14 cellular contexts compared by ENCODE assay signal in the genomic region with DNA sequence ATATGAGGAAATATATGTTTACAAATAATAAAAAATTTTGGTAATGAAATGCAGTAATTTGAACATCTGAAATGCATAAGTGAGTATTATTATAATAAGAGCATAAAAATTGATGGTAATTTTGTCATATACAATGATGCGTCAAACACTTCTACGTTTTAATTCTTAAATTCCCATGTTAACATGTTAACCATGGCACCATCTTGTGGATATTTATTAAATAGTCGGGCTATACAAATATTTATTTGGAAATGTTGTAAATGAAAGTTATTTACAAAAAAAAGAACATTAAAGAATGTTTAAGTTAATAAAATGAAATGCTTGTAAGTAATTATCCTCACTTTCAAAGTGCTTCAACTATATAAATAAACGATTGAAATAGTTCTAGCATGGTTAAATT. TPM values are rescaled to one million over a fixed set of nuclear protein-coding genes. Genes with fewer than 3 reads are reported as not detected.
A peak's percentile ranks its signal among the peaks of the same experiment; 100 is the strongest.
DNase-seq lines count a peak whose midpoint lies in the region; ATAC-seq, FAIRE-seq and TF ChIP-seq lines count a peak whose summit lies in the region.
"Had no signal": no experiment of that assay in that cellular context is flagged by ENCODE, and none has a peak within 500 bp of the region (broad histone marks: within the 10 kb centered on the region; RNA-seq: fewer than 3 reads in every experiment).

No MANE protein-coding gene starts in this region.

- H3K4me3 ChIP-seq in A549 (no peak overlapping the region), Panc1 (ENCODE audit: low read depth in 2 of 2, low read length in 2 of 2) (no peak overlapping the region)

- no peak overlapping the region for H3K27ac ChIP-seq in A549
- no peak overlapping the region for H3K27ac ChIP-seq in Panc1 (ENCODE audit: low read length)
- H3K27ac ChIP-seq: HL-60 had no signal

- intact Hi-C loops in Panc1 (cut with micrococcal nuclease; ENCODE audit: unreplicated experiment) = loop anchor here (2.0 to 10.0 kb wide), 3 partner anchors 66 to 270 kb away; no protein-coding TSS in a partner anchor

- H3K4me1 ChIP-seq in A549 = no peaks in the 10 kb centered on the region
- H3K4me1 ChIP-seq in Panc1 (ENCODE audit: control insufficient read depth, insufficient read depth, low read length) = 0 out of 2 replicates have a peak, but pooled peaks cover 3% of the 10 kb centered on the region

- peak; percentile 37 to 52 for TF ChIP-seq RAD21 in A549 (conservative IDR thresholded peaks at IDR 0.05 in 1 of 2, IDR thresholded peaks at IDR 0.05 in 1 of 2)

- H3K27ac Mint-ChIP-seq in activated T-cell treated with anti-CD3 and anti-CD28 coated beads, Interleukin-2, amount 50 U/mL, for 24 hours = no peak overlapping the region
- H3K27ac Mint-ChIP-seq: activated CD8-positive, alpha-beta memory T cell treated with anti-CD3 and anti-CD28 coated beads, Interleukin-2, amount 10 ng/mL, durations not matched to agents 7 days and 5 days; effector memory CD8-positive, alpha-beta T cell; memory B cell had no signal

- no peaks in the 10 kb centered on the region for H3K27me3 ChIP-seq in Panc1 (ENCODE audit: control insufficient read depth, insufficient read depth, low read length)

- WGBS in A549 (ENCODE audit: missing lambda C conversion rate) = 27% methylated on average over 4 of the region's 4 CpGs

- peaks cover 3% of the 10 kb centered on the region for H3K9me3 Mint-ChIP-seq in activated T-cell treated with anti-CD3 and anti-CD28 coated beads, Interleukin-2, amount 50 U/mL, for 24 hours
- H3K9me3 Mint-ChIP-seq: effector memory CD8-positive, alpha-beta T cell had no signal

- FAIRE-seq in A549 (lab: Jason Lieb, UNC) (no peak), HTR-8/SVneo (lab: Jason Lieb, UNC) (no peak)

- in situ Hi-C loops in Panc1 (cut with HindIII; ENCODE audit: low pct_unique_long_range_greater_than_20kb, low sequenced_read_pairs) = no loop called here

- H3K4me1 Mint-ChIP-seq in activated T-cell treated with anti-CD3 and anti-CD28 coated beads, Interleukin-2, amount 50 U/mL, for 24 hours (ENCODE audit: low read depth) = no peaks in the 10 kb centered on the region
- H3K4me1 Mint-ChIP-seq: activated CD8-positive, alpha-beta memory T cell treated with anti-CD3 and anti-CD28 coated beads, Interleukin-2, amount 10 ng/mL, durations not matched to agents 7 days and 5 days; memory B cell had no signal

- H3K27me3 Mint-ChIP-seq in activated T-cell treated with anti-CD3 and anti-CD28 coated beads, Interleukin-2, amount 50 U/mL, for 24 hours = peaks cover 7% of the 10 kb centered on the region

- ATAC-seq in A549 = no peak
- no peak for ATAC-seq in Panc1
- ATAC-seq in GM18511 (IDR thresholded peaks at IDR 0.05; ENCODE audit: unreplicated experiment) = no peak
- ATAC-seq: activated CD8-positive, alpha-beta memory T cell treated with anti-CD3 and anti-CD28 coated beads, Interleukin-2, amount 10 ng/mL, durations not matched to agents 7 days and 5 days; effector memory CD8-positive, alpha-beta T cell had no signal

- DNase-seq in A549 (ENCODE audit: low read depth in 1 of 2, low spot score in 1 of 2) (no peak), EL (peak; percentile 6), Panc1 (ENCODE audit: low read depth, low spot score) (no peak), fibroblast of peridontal ligament (ENCODE audit: extremely low read depth) (peak; percentile 48), nucleus accumbens (lab: John Stamatoyannopoulos, UW) (no peak), HTR-8/SVneo (ENCODE audit: insufficient read length, low spot score) (no peak)
- DNase-seq in activated T-cell treated with anti-CD3 and anti-CD28 coated beads, Interleukin-2, amount 50 U/mL, for 24 hours = no peak
- DNase-seq: activated CD8-positive, alpha-beta memory T cell treated with anti-CD3 and anti-CD28 coated beads, Interleukin-2, amount 10 ng/mL, durations not matched to agents 7 days and 5 days; effector memory CD8-positive, alpha-beta T cell; NCI-H526 treated with DMSO at 0.1 percent for 48 hours; substantia nigra had no signal

- no peaks in the 10 kb centered on the region for H3K36me3 ChIP-seq in Panc1 (ENCODE audit: control insufficient read depth, insufficient read depth, low read length)

- peak; percentile 18; the same call in 1 of the 3 replicates for TF ChIP-seq CTCF in A549 (IDR thresholded peaks at IDR 0.05)
- peak; percentile 24; the same call in 1 of the 2 replicates for TF ChIP-seq CTCF in Panc1 (IDR thresholded peaks at IDR 0.05)

- H3K4me3 Mint-ChIP-seq in activated T-cell treated with anti-CD3 and anti-CD28 coated beads, Interleukin-2, amount 50 U/mL, for 24 hours = no peak overlapping the region
- H3K4me3 Mint-ChIP-seq: activated CD8-positive, alpha-beta memory T cell treated with anti-CD3 and anti-CD28 coated beads, Interleukin-2, amount 10 ng/mL, durations not matched to agents 7 days and 5 days; effector memory CD8-positive, alpha-beta T cell; memory B cell had no signal

- no peak for TF ChIP-seq POLR2A in A549 (IDR thresholded peaks at IDR 0.05; ENCODE audit: low read length)

- POLR2A ChIA-PET in A549 (lab: Yijun Ruan, JAX) = no interaction called here
- POLR2A ChIA-PET in Panc1 (lab: Charles Lee) = no interaction called here

- H3K36me3 Mint-ChIP-seq in activated T-cell treated with anti-CD3 and anti-CD28 coated beads, Interleukin-2, amount 50 U/mL, for 24 hours (ENCODE audit: low read depth) = no peaks in the 10 kb centered on the region
- H3K36me3 Mint-ChIP-seq: activated CD8-positive, alpha-beta memory T cell treated with anti-CD3 and anti-CD28 coated beads, Interleukin-2, amount 10 ng/mL, durations not matched to agents 7 days and 5 days; memory B cell had no signal

- H3K9me3 ChIP-seq in A549 (no peaks in the 10 kb centered on the region), Panc1 (ENCODE audit: control insufficient read depth, insufficient read depth, low read depth, low read length) (no peaks in the 10 kb centered on the region; the same call in 1 of the 2 replicates)

- no peak for TF ChIP-seq EP300 in A549 (IDR thresholded peaks at IDR 0.05)

- H3K4me2 ChIP-seq in A549 = no peak overlapping the region

- BruUV-seq in Panc1 (replicated peaks; lab: Mats Ljungman, UMichigan) = no TSS peak

- CTCF ChIA-PET in A549 (lab: Yijun Ruan, JAX) (interaction anchor here (0.6 kb wide), 1 partner anchor 66 kb away, joined by 3 read pairs; no protein-coding TSS in a partner anchor), Panc1 (lab: Charles Lee) (interaction anchor here (1.5 kb wide), 1 partner anchor 115 kb away, joined by 4 read pairs; no protein-coding TSS in a partner anchor)

TF ChIP-seq in A549, 52 proteins besides CTCF, POLR2A, EP300 and RAD21:
- TF ChIP-seq, protein P1, sequence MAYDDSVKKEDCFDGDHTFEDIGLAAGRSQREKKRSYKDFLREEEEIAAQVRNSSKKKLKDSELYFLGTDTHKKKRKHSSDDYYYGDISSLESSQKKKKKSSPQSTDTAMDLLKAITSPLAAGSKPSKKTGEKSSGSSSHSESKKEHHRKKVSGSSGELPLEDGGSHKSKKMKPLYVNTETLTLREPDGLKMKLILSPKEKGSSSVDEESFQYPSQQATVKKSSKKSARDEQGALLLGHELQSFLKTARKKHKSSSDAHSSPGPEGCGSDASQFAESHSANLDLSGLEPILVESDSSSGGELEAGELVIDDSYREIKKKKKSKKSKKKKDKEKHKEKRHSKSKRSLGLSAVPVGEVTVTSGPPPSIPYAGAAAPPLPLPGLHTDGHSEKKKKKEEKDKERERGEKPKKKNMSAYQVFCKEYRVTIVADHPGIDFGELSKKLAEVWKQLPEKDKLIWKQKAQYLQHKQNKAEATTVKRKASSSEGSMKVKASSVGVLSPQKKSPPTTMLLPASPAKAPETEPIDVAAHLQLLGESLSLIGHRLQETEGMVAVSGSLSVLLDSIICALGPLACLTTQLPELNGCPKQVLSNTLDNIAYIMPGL (CRISPR knock-in tag; IDR thresholded peaks at IDR 0.05; ENCODE audit: borderline replicate concordance) = no peak
- TF ChIP-seq SMC3 (IDR thresholded peaks at IDR 0.05) = peak; percentile 39; the same call in 1 of the 3 replicates

RNA-seq across cellular contexts. Expression of gene C1orf185, which starts 57.2 kb away (rescaled TPM):
- polyA plus RNA-seq in A549 (2011; rRNA removed) (not detected in 2 replicates), A549 (2017; fragmentation: RNase III; extraction: RNeasy Plus Mini Kit Qiagen cat#74134 plus additional on column Dnase treatment) (not detected in 3 replicates)
- not detected in 2 replicates for polyA plus RNA-seq in A549 (2012; cell fraction: cytosol; rRNA removed)
- not detected in 2 replicates for polyA plus RNA-seq in A549 (2012; cell fraction: nucleus; rRNA removed)
- polyA minus RNA-seq in A549 (2011; rRNA and poly(A)+ RNA removed) = not detected in 2 replicates
- not detected for total RNA-seq in Panc1 (2021; ENCODE audit: unreplicated experiment)
- polyA plus RNA-seq in Panc1 (2012; ENCODE audit: insufficient read length) = not detected
- total RNA-seq: activated CD8-positive, alpha-beta memory T cell treated with anti-CD3 and anti-CD28 coated beads, Interleukin-2, amount 10 ng/mL, durations not matched to agents 7 days and 5 days had no signal

Comparison
In these comparisons a context has a peak if more than half of its experiments do, and no peak if none do; other contexts are left out.
1. DNase-seq: peak in EL (single experiment) and fibroblast of peridontal ligament (single experiment); none in A549 (0 of 2), Panc1 (single experiment), activated T-cell treated with anti-CD3 and anti-CD28 coated beads, Interleukin-2, amount 50 U/mL, for 24 hours (single experiment), nucleus accumbens (0 of 56) and HTR-8/SVneo (single experiment).